ENCODE assay signal across 8 cellular contexts in the genomic region with DNA sequence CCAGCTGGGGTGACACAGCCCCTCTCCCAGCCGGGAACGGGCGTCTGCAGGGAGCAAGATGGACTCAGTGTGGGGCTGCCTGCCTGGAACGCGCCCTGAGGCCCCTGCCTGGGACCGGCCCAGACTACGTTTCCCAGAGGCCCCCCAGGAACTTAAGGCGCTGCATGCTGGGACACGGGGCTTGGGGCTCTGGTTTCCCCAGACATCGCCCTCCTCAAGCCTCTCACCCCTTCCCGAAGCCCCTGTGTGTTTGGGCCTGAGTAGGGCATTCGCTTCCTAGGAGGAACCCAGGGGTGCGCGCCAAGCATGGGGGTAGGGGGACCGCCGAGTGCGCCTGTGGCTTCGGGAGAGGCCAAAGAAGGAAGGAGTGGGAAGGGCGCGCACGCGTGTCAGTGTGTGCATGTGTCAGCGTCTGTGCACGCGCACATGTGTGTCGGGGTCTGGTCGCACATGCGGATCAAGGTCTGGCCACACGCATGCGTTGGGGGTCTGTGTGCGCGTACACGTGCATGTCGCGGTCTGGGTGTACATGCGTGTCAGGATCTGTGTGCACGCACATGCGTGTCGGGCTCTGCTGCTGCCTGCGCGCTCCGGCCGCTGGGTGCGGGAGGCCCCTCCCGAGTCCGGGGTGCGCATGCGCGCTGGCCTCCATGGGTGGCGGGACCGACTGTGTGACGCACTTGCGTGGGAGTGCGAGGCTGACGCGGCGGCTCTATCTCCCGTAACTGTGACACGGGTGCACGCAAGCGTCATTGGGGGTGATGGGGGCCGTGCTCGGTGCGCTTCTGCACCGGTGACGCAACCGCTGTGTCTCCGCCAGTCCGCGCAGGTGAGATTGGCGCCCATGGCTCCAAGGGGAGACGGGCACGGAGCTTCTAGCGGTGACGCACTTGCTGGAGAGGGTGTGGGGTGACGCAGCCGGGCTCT. TPM values are rescaled to one million over a fixed set of nuclear protein-coding genes. Genes with fewer than 3 reads are reported as not detected.
DNase-seq lines count a peak whose midpoint lies in the region; ATAC-seq and TF ChIP-seq lines count a peak whose summit lies in the region.

No MANE protein-coding gene starts in this region.

- H3K4me3 ChIP-seq in AG04449 (ENCODE audit: low read depth, low read length) (peak overlapping the region; percentile 74), ascending aorta (peak overlapping the region; percentile 54 to 74)

- TF ChIP-seq CTCF in AG04449 (IDR thresholded peaks at IDR 0.05; ENCODE audit: insufficient read depth, low read length, missing control alignments) (no peak), ascending aorta (IDR thresholded peaks at IDR 0.05) (no peak)

- intact Hi-C loops in ascending aorta (cut with DNase I), result loop anchor here (1.0 kb wide), 1 partner anchor 16 kb away; the partner anchor contains the start of gene ZNF331

- peaks cover 8% of the 10 kb centered on the region for H3K4me1 Mint-ChIP-seq in T-helper 17 cell

- peak overlapping the region; percentile 97 for H3K27ac Mint-ChIP-seq in T-helper 17 cell

- H3K27me3 Mint-ChIP-seq in T-helper 17 cell, result no peaks in the 10 kb centered on the region

- DNase-seq in AG04449 (ENCODE audit: low read depth, low spot score) (no peak), T-helper 17 cell (peak; percentile 85 to 91 (median 91)), ascending aorta (ENCODE audit: low spot score in 2 of 2) (peak; percentile 61 to 94), hypothalamus (lab: John Stamatoyannopoulos, UW) (peak; percentile 6 to 86 (median 71)), smooth muscle cell of the brain vasculature (ENCODE audit: low read depth, low spot score) (peak; percentile 44), MV-4-11 (lab: John Stamatoyannopoulos, UW) (no peak)

- H3K36me3 ChIP-seq in ascending aorta, result peaks cover 0 to 8% of the 10 kb centered on the region in 2 donors

- peaks cover 0 to 8% of the 10 kb centered on the region in 2 donors for H3K4me1 ChIP-seq in ascending aorta

- H3K9me3 ChIP-seq in T-helper 17 cell (ENCODE audit: control insufficient read depth, low read length, poor library complexity, severe bottlenecking) (no peaks in the 10 kb centered on the region), ascending aorta (no peaks in the 10 kb centered on the region)

- peaks cover 4% of the 10 kb centered on the region for H3K36me3 Mint-ChIP-seq in T-helper 17 cell (ENCODE audit: low read depth)

- CTCF ChIA-PET in AG04449 (lab: Yijun Ruan, JAX), result no interaction called here

- peak overlapping the region; percentile 92 for H3K27ac ChIP-seq in ascending aorta

- H3K4me3 Mint-ChIP-seq in T-helper 17 cell, result peak overlapping the region; percentile 91

- H3K27me3 ChIP-seq in ascending aorta, result no peaks in the 10 kb centered on the region

- POLR2A ChIA-PET in AG04449 (lab: Yijun Ruan, JAX), result no interaction called here

- ATAC-seq in GM19023 (IDR thresholded peaks at IDR 0.05; ENCODE audit: unreplicated experiment) (peak; percentile 69), HG03460 (IDR thresholded peaks at IDR 0.05; ENCODE audit: unreplicated experiment) (peak; percentile 56), T-helper 17 cell (peak; percentile 87)

RNA-seq across cellular contexts. Expression of gene ZNF331, which starts 16.2 kb away (rescaled TPM):
- 100 to 1,000 TPM; 179 to 183 TPM for total RNA-seq in T-helper 17 cell
- total RNA-seq in ascending aorta, result 34.5 TPM

Comparison
In these comparisons a context has a peak if more than half of its experiments do, and no peak if none do; other contexts are left out.
1. DNase-seq: peak in T-helper 17 cell (3 of 3), ascending aorta (2 of 2), hypothalamus (51 of 51) and smooth muscle cell of the brain vasculature (single experiment); none in AG04449 (single experiment) and MV-4-11 (single experiment).
2. Peak in every context shown above with its lines, with median percentiles within 50 percentile points of each other: ATAC-seq.